ENCODE assay signal across 1 cellular context in genomic region chr15:78130466-78131294, GRCh38.
TF ChIP-seq lines count a peak whose summit lies in the region.

No MANE protein-coding gene starts in this region.

TF ChIP-seq in H1, 55 proteins besides CTCF, POLR2A, EP300 and RAD21:
- no peak for TF ChIP-seq TBP (IDR thresholded peaks at IDR 0.05; ENCODE audit: low read depth, low read length)
- TF ChIP-seq PHF8 (conservative IDR thresholded peaks at IDR 0.05; ENCODE audit: low read depth, low read length): 0 out of 2 replicates have a peak, but pooled peaks have one; percentile 15
- no peak for TF ChIP-seq CHD2 (IDR thresholded peaks at IDR 0.05; ENCODE audit: low read length)
TF ChIP-seq in H1: peak in this region for 1.
